ENCODE assay signal across 26 cellular contexts in the genomic region with DNA sequence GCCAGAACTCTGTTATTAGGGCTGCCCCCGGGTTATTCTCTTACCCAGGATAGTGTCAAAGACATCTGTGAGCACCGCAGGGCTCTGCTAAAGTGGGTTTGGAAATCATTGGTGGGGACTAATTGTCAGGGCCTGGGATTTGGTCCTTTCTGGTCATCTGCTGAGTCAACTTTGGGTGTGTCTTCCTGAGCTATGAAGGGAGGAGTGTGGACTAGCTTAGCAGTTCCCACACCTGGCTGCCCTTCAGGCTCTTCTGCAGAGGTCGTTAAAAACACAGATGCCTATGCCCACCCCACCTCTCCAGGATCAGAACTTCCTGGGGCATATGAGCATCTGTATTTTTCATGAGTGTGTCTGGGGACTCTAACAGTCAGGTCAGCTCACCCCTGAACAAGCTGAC.
"Had no signal": no experiment of that assay in that cellular context is flagged by ENCODE, and none has a peak within 500 bp of the region (broad histone marks: within the 10 kb centered on the region; RNA-seq: fewer than 3 reads in every experiment).

No MANE protein-coding gene starts in this region.

- H3K9me3 ChIP-seq: esophagus squamous epithelium, right lobe of liver, thoracic aorta, tibial nerve, upper lobe of right lung, uterus had no signal

- H3K4me3 ChIP-seq: esophagus squamous epithelium, lung, neural progenitor cell, right lobe of liver, thoracic aorta, tibial nerve, upper lobe of right lung, uterus had no signal

- H3K36me3 ChIP-seq: esophagus squamous epithelium, neural progenitor cell, right lobe of liver, thoracic aorta, tibial nerve, upper lobe of right lung, uterus had no signal

- H3K4me1 ChIP-seq: parathyroid adenoma, right lobe of liver, uterus had no signal

- H3K27ac Mint-ChIP-seq: endodermal cell; mesothelial cell of epicardium; naive thymus-derived CD4-positive, alpha-beta T cell; neural progenitor cell; progenitor cell of endocrine pancreas; stimulated activated naive B cell treated with anti-CD40 and anti-IgM and Interleukin-4, amounts not matched to agents 10 μg/mL and 1 μg/mL and 100 μg/mL, for 72 hours; stimulated activated naive CD8-positive, alpha-beta T cell treated with anti-CD3 and anti-CD28 coated beads, Interleukin-15, Interleukin-2, amounts not matched to agents 100 ng/mL and 50 ng/mL, for 24 hours had no signal

- H3K27ac ChIP-seq: esophagus squamous epithelium, neural progenitor cell, parathyroid adenoma, right lobe of liver, thoracic aorta, tibial nerve, upper lobe of right lung, uterus had no signal

- H3K27me3 ChIP-seq: esophagus squamous epithelium, right lobe of liver, tibial nerve, upper lobe of right lung, uterus had no signal

- H3K36me3 Mint-ChIP-seq: mesothelial cell of epicardium; naive thymus-derived CD4-positive, alpha-beta T cell; neural progenitor cell; stimulated activated naive B cell treated with anti-CD40 and anti-IgM and Interleukin-4, amounts not matched to agents 10 μg/mL and 1 μg/mL and 100 μg/mL, for 72 hours had no signal

- H3K9me3 Mint-ChIP-seq: endodermal cell; mesothelial cell of epicardium; naive thymus-derived CD4-positive, alpha-beta T cell; nephron; neural progenitor cell; stimulated activated naive CD8-positive, alpha-beta T cell treated with anti-CD3 and anti-CD28 coated beads, Interleukin-15, Interleukin-2, amounts not matched to agents 100 ng/mL and 50 ng/mL, for 24 hours had no signal

- H3K4me3 Mint-ChIP-seq: endodermal cell; mesothelial cell of epicardium; naive thymus-derived CD4-positive, alpha-beta T cell; nephron; neural progenitor cell; stimulated activated naive B cell treated with anti-CD40 and anti-IgM and Interleukin-4, amounts not matched to agents 10 μg/mL and 1 μg/mL and 100 μg/mL, for 72 hours; stimulated activated naive CD8-positive, alpha-beta T cell treated with anti-CD3 and anti-CD28 coated beads, Interleukin-15, Interleukin-2, amounts not matched to agents 100 ng/mL and 50 ng/mL, for 24 hours had no signal

- ATAC-seq: left lobe of liver; naive thymus-derived CD4-positive, alpha-beta T cell; right lobe of liver; stimulated activated naive B cell treated with anti-CD40 and anti-IgM and Interleukin-4, amounts not matched to agents 10 μg/mL and 1 μg/mL and 100 μg/mL, for 72 hours; upper lobe of right lung had no signal

- FAIRE-seq: colon, frontal cortex, kidney, small intestine had no signal

- DNase-seq: effector CD8-positive, alpha-beta T cell; endodermal cell; esophagus squamous epithelium; head of caudate nucleus; kidney; mesenchymal stem cell; naive thymus-derived CD4-positive, alpha-beta T cell; right lobe of liver; small intestine; stimulated activated CD4-positive, alpha-beta T cell treated with anti-CD3 and anti-CD28 coated beads, Interleukin-15, amount 100 ng/mL, for 24 hours; stimulated activated CD4-positive, alpha-beta T cell treated with anti-CD3 and anti-CD28 coated beads, Interleukin-2, amount 100 ng/mL, for 48 hours; stimulated activated naive B cell treated with anti-CD40 and anti-IgM and Interleukin-4, amounts not matched to agents 10 μg/mL and 1 μg/mL and 100 μg/mL, for 72 hours; upper lobe of right lung; uterus had no signal

- H3K27me3 Mint-ChIP-seq: stimulated activated naive CD8-positive, alpha-beta T cell treated with anti-CD3 and anti-CD28 coated beads, Interleukin-15, Interleukin-2, amounts not matched to agents 100 ng/mL and 50 ng/mL, for 24 hours had no signal
